1 cellular context compared by ENCODE assay signal in the genomic region with DNA sequence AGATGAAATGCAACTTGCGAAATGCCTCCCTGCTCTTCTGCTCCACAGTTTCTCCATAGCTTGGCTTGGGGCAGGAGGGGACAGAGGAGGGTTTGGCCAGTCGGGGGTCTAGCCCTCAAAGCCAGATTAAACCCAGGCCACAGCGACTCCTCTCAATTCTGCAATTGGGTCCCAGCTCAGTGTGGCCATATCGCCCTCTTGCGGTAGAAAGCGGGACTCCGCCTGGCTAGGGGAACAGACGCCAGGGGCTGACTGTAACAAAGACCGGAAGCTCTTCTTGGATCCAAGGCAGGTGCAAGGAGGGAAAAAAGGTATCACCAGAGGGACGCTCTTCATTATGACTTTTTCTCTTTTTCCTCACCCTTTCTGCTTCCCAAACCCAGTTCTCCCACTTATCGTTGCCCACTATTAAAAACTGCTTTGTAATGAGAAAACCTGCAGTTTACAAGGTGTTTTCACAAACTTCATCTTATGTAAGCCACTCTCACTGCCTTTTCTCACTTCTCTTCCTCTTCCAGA.
TF ChIP-seq lines count a peak whose summit lies in the region.

No MANE protein-coding gene starts in this region.

TF ChIP-seq in K562, 482 proteins besides CTCF, POLR2A, EP300 and RAD21 (continued from another document and continues in another):
- TF ChIP-seq, protein P1, sequence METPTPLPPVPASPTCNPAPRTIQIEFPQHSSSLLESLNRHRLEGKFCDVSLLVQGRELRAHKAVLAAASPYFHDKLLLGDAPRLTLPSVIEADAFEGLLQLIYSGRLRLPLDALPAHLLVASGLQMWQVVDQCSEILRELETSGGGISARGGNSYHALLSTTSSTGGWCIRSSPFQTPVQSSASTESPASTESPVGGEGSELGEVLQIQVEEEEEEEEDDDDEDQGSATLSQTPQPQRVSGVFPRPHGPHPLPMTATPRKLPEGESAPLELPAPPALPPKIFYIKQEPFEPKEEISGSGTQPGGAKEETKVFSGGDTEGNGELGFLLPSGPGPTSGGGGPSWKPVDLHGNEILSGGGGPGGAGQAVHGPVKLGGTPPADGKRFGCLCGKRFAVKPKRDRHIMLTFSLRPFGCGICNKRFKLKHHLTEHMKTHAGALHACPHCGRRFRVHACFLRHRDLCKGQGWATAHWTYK (CRISPR knock-in tag; IDR thresholded peaks at IDR 0.05), result no peak
- TF ChIP-seq SMAD2 (IDR thresholded peaks at IDR 0.05; ENCODE audit: low read depth, low read length) (no peak), RB1 (IDR thresholded peaks at IDR 0.05; ENCODE audit: low read depth) (peak; percentile 88), ELF2 (CRISPR knock-in tag; IDR thresholded peaks at IDR 0.05) (no peak), STAG1 (CRISPR knock-in tag; IDR thresholded peaks at IDR 0.05; ENCODE audit: borderline replicate concordance) (peak; percentile 72; the same call in 1 of the 2 replicates), SMARCA5 (IDR thresholded peaks at IDR 0.05) (0 out of 2 replicates have a peak, but pooled peaks have one; percentile 41), KDM4B (IDR thresholded peaks at IDR 0.05; ENCODE audit: borderline replicate concordance in 2 of 2, low read depth in 1 of 2) (no peak), HLTF (IDR thresholded peaks at IDR 0.05) (0 out of 2 replicates have a peak, but pooled peaks have one; percentile 14), ARNT (IDR thresholded peaks at IDR 0.05) (0 out of 4 replicates have a peak, but pooled peaks of 1 of the 2 experiments have one; percentile 50), ZBTB7A (IDR thresholded peaks at IDR 0.05; ENCODE audit: borderline replicate concordance, control insufficient read depth, low read depth, low read length) (peak; percentile 73), JUND (IDR thresholded peaks at IDR 0.05; ENCODE audit: borderline replicate concordance, low read depth, low read length) (peak; percentile 67; the same call in 1 of the 2 replicates), JUND (tag; IDR thresholded peaks at IDR 0.05; ENCODE audit: borderline replicate concordance, low read depth, low read length) (no peak; the same call in 2 of the 3 replicates), CC2D1A (IDR thresholded peaks at IDR 0.05) (peak; percentile 93), SMC3 (conservative IDR thresholded peaks at IDR 0.05; ENCODE audit: insufficient read depth, low read depth, low read length) (peak; percentile 99), TCF7 (IDR thresholded peaks at IDR 0.05; ENCODE audit: borderline replicate concordance) (no peak), TARDBP (IDR thresholded peaks at IDR 0.05) (peak; percentile 60; the same call in 1 of the 2 replicates), RNF2 (IDR thresholded peaks at IDR 0.05) (no peak), CREM (IDR thresholded peaks at IDR 0.05; ENCODE audit: low read depth) (0 out of 2 replicates have a peak, but pooled peaks have one; percentile 20), CHD2 (IDR thresholded peaks at IDR 0.05; ENCODE audit: low read depth, low read length) (no peak), ELF4 (CRISPR knock-in tag; IDR thresholded peaks at IDR 0.05) (0 out of 2 replicates have a peak, but pooled peaks have one; percentile 16), MYC (IDR thresholded peaks at IDR 0.05; ENCODE audit: low read depth, low read length) (peak; percentile 60), MYC (CRISPR knock-in tag; IDR thresholded peaks at IDR 0.05; ENCODE audit: borderline replicate concordance, low read depth) (no peak), CBX3 (IDR thresholded peaks at IDR 0.05; ENCODE audit: borderline replicate concordance in 1 of 2, low read length in 2 of 2) (peak in 1 of 2 experiments; percentile 54; a peak in 1 of 3 replicates), ARID2 (IDR thresholded peaks at IDR 0.05) (peak; percentile 96)
- TF ChIP-seq, protein P2, sequence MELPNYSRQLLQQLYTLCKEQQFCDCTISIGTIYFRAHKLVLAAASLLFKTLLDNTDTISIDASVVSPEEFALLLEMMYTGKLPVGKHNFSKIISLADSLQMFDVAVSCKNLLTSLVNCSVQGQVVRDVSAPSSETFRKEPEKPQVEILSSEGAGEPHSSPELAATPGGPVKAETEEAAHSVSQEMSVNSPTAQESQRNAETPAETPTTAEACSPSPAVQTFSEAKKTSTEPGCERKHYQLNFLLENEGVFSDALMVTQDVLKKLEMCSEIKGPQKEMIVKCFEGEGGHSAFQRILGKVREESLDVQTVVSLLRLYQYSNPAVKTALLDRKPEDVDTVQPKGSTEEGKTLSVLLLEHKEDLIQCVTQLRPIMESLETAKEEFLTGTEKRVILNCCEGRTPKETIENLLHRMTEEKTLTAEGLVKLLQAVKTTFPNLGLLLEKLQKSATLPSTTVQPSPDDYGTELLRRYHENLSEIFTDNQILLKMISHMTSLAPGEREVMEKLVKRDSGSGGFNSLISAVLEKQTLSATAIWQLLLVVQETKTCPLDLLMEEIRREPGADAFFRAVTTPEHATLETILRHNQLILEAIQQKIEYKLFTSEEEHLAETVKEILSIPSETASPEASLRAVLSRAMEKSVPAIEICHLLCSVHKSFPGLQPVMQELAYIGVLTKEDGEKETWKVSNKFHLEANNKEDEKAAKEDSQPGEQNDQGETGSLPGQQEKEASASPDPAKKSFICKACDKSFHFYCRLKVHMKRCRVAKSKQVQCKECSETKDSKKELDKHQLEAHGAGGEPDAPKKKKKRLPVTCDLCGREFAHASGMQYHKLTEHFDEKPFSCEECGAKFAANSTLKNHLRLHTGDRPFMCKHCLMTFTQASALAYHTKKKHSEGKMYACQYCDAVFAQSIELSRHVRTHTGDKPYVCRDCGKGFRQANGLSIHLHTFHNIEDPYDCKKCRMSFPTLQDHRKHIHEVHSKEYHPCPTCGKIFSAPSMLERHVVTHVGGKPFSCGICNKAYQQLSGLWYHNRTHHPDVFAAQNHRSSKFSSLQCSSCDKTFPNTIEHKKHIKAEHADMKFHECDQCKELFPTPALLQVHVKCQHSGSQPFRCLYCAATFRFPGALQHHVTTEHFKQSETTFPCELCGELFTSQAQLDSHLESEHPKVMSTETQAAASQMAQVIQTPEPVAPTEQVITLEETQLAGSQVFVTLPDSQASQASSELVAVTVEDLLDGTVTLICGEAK (IDR thresholded peaks at IDR 0.05), result peak; percentile 38; the same call in 1 of the 2 replicates
- TF ChIP-seq, protein P2 (CRISPR knock-in tag; IDR thresholded peaks at IDR 0.05), result no peak
- TF ChIP-seq, protein P3, sequence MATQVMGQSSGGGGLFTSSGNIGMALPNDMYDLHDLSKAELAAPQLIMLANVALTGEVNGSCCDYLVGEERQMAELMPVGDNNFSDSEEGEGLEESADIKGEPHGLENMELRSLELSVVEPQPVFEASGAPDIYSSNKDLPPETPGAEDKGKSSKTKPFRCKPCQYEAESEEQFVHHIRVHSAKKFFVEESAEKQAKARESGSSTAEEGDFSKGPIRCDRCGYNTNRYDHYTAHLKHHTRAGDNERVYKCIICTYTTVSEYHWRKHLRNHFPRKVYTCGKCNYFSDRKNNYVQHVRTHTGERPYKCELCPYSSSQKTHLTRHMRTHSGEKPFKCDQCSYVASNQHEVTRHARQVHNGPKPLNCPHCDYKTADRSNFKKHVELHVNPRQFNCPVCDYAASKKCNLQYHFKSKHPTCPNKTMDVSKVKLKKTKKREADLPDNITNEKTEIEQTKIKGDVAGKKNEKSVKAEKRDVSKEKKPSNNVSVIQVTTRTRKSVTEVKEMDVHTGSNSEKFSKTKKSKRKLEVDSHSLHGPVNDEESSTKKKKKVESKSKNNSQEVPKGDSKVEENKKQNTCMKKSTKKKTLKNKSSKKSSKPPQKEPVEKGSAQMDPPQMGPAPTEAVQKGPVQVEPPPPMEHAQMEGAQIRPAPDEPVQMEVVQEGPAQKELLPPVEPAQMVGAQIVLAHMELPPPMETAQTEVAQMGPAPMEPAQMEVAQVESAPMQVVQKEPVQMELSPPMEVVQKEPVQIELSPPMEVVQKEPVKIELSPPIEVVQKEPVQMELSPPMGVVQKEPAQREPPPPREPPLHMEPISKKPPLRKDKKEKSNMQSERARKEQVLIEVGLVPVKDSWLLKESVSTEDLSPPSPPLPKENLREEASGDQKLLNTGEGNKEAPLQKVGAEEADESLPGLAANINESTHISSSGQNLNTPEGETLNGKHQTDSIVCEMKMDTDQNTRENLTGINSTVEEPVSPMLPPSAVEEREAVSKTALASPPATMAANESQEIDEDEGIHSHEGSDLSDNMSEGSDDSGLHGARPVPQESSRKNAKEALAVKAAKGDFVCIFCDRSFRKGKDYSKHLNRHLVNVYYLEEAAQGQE (CRISPR knock-in tag; IDR thresholded peaks at IDR 0.05; ENCODE audit: low read depth), result 0 out of 2 replicates have a peak, but pooled peaks have one; percentile 44
- TF ChIP-seq, protein P4, sequence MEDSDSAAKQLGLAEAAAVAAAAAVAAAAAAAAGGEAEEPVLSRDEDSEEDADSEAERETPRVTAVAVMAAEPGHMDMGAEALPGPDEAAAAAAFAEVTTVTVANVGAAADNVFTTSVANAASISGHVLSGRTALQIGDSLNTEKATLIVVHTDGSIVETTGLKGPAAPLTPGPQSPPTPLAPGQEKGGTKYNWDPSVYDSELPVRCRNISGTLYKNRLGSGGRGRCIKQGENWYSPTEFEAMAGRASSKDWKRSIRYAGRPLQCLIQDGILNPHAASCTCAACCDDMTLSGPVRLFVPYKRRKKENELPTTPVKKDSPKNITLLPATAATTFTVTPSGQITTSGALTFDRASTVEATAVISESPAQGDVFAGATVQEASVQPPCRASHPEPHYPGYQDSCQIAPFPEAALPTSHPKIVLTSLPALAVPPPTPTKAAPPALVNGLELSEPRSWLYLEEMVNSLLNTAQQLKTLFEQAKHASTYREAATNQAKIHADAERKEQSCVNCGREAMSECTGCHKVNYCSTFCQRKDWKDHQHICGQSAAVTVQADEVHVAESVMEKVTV (CRISPR knock-in tag; IDR thresholded peaks at IDR 0.05), result peak; percentile 96
- TF ChIP-seq, protein P5, sequence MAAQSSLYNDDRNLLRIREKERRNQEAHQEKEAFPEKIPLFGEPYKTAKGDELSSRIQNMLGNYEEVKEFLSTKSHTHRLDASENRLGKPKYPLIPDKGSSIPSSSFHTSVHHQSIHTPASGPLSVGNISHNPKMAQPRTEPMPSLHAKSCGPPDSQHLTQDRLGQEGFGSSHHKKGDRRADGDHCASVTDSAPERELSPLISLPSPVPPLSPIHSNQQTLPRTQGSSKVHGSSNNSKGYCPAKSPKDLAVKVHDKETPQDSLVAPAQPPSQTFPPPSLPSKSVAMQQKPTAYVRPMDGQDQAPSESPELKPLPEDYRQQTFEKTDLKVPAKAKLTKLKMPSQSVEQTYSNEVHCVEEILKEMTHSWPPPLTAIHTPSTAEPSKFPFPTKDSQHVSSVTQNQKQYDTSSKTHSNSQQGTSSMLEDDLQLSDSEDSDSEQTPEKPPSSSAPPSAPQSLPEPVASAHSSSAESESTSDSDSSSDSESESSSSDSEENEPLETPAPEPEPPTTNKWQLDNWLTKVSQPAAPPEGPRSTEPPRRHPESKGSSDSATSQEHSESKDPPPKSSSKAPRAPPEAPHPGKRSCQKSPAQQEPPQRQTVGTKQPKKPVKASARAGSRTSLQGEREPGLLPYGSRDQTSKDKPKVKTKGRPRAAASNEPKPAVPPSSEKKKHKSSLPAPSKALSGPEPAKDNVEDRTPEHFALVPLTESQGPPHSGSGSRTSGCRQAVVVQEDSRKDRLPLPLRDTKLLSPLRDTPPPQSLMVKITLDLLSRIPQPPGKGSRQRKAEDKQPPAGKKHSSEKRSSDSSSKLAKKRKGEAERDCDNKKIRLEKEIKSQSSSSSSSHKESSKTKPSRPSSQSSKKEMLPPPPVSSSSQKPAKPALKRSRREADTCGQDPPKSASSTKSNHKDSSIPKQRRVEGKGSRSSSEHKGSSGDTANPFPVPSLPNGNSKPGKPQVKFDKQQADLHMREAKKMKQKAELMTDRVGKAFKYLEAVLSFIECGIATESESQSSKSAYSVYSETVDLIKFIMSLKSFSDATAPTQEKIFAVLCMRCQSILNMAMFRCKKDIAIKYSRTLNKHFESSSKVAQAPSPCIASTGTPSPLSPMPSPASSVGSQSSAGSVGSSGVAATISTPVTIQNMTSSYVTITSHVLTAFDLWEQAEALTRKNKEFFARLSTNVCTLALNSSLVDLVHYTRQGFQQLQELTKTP (IDR thresholded peaks at IDR 0.05; ENCODE audit: low read depth in 1 of 2, partially characterized antibody in 2 of 2), result peak in 1 of 2 experiments; percentile 38
- TF ChIP-seq, protein P6, sequence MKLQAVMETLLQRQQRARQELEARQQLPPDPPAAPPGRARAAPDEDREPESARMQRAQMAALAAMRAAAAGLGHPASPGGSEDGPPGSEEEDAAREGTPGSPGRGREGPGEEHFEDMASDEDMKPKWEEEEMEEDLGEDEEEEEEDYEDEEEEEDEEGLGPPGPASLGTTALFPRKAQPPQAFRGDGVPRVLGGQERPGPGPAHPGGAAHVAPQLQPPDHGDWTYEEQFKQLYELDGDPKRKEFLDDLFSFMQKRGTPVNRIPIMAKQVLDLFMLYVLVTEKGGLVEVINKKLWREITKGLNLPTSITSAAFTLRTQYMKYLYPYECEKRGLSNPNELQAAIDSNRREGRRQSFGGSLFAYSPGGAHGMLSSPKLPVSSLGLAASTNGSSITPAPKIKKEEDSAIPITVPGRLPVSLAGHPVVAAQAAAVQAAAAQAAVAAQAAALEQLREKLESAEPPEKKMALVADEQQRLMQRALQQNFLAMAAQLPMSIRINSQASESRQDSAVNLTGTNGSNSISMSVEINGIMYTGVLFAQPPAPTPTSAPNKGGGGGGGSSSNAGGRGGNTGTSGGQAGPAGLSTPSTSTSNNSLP (IDR thresholded peaks at IDR 0.05; ENCODE audit: borderline replicate concordance, low read depth, low read length), result 0 out of 2 replicates have a peak, but pooled peaks have one; percentile 56
